12 cellular contexts compared by ENCODE assay signal in the genomic region with DNA sequence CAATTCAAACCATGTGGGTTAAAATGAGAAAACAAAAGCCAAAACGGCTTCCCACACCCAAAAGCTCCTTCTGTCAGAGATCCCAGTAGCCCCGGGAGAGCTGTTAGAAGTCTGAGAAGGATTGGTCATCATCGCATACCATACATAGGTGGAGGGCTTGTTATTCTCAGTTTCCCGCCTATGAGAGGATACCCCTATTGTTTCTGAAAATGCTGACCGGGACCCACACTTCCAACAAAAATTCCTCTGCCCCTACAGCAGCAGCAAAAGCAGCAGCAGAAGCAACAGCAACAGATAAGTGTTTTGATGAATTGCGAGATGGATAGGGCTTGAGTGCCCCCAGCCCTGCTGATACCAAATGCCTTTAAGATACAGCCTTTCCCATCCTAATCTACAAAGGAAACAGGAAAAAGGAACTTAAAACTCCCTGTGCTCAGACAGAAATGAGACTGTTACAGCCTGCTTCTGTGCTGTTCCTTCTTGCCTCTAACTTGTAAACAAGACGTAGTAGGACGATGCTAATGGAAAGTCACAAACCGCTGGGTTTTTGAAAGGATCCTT. TPM values are rescaled to one million over a fixed set of nuclear protein-coding genes. Genes with fewer than 3 reads are reported as not detected.
DNase-seq lines count a peak whose midpoint lies in the region; ATAC-seq and TF ChIP-seq lines count a peak whose summit lies in the region.
"Had no signal": no experiment of that assay in that cellular context is flagged by ENCODE, and none has a peak within 500 bp of the region (broad histone marks: within the 10 kb centered on the region; RNA-seq: fewer than 3 reads in every experiment).

A gene (plus strand): TSS at position 245 of the 561 bp plus-strand sequence. CDS start 366 bp downstream, outside the sequence.

- no peak within 1 kb of the TSS for H4K8ac ChIP-seq in neuronal stem cell (ENCODE audit: low read depth, low read length)

- no peak within 1 kb of the TSS for H3K18ac ChIP-seq in neuronal stem cell (ENCODE audit: low read length)

- no peak within 1 kb of the TSS for H3K4ac ChIP-seq in neuronal stem cell (ENCODE audit: low read length)

- ATAC-seq in heart left ventricle: peak; percentile 39 to 68 (median 57)
- ATAC-seq in stimulated activated naive B cell treated with anti-CD40 and anti-IgM and Interleukin-4, amounts not matched to agents 10 μg/mL and 1 μg/mL and 100 μg/mL, for 72 hours (replicated peaks): no peak
- ATAC-seq: activated T-cell treated with anti-CD3 and anti-CD28 coated beads, Interleukin-2, amount 50 U/mL, for 4 hours; naive thymus-derived CD8-positive, alpha-beta T cell had no signal

- peak within 1 kb of the TSS; percentile 54 for H3K4me2 ChIP-seq in neuronal stem cell (ENCODE audit: insufficient read depth, low read length, poor library complexity, severe bottlenecking)
- H3K4me2 ChIP-seq: SK-N-SH had no signal

- H3K27ac ChIP-seq in AG04450 (ENCODE audit: low read depth, low read length): peak within 1 kb of the TSS; percentile 25
- H3K27ac ChIP-seq in adrenal gland: peak within 1 kb of the TSS in 2 of 5 donors; percentile 5 to 15
- H3K27ac ChIP-seq in heart left ventricle: peak within 1 kb of the TSS; percentile 19 to 88 (median 73)
- H3K27ac ChIP-seq in neuronal stem cell (replicated peaks; ENCODE audit: low read length): peak within 1 kb of the TSS; percentile 75

- H3K9me3 Mint-ChIP-seq in stimulated activated naive B cell treated with anti-CD40 and anti-IgM and Interleukin-4, amounts not matched to agents 10 μg/mL and 1 μg/mL and 100 μg/mL, for 72 hours: peaks cover 0 to 2% of the 10 kb centered on the region in 2 donors
- H3K9me3 Mint-ChIP-seq: activated T-cell treated with anti-CD3 and anti-CD28 coated beads, Interleukin-2, amount 50 U/mL, for 4 hours had no signal

- no peak within 1 kb of the TSS for H2BK12ac ChIP-seq in neuronal stem cell (ENCODE audit: low read length)

- no peak within 1 kb of the TSS for H2BK120ac ChIP-seq in neuronal stem cell (ENCODE audit: low read depth, low read length)

- H4K91ac ChIP-seq in neuronal stem cell (ENCODE audit: low read depth, low read length, poor library complexity): no peak within 1 kb of the TSS

- no peak within 1 kb of the TSS for H2BK5ac ChIP-seq in neuronal stem cell (ENCODE audit: low read length)

- no peak within 1 kb of the TSS for H3K14ac ChIP-seq in neuronal stem cell (ENCODE audit: low read length)

- no peaks in the 10 kb centered on the region for H3K79me1 ChIP-seq in neuronal stem cell (ENCODE audit: low read depth, low read length)

- H3K4me3 ChIP-seq in AG04450 (ENCODE audit: low read depth, low read length): peak within 1 kb of the TSS; percentile 57
- peak within 1 kb of the TSS in 1 of 4 donors; percentile 36 for H3K4me3 ChIP-seq in adrenal gland
- H3K4me3 ChIP-seq in heart left ventricle: peak within 1 kb of the TSS; percentile 1 to 64 (median 52)
- peak within 1 kb of the TSS in 1 of 2 donors; percentile 79 for H3K4me3 ChIP-seq in neuronal stem cell (ENCODE audit: low read length in 2 of 2)

- H2AK5ac ChIP-seq in neuronal stem cell (ENCODE audit: low read depth, low read length): no peak within 1 kb of the TSS

- H3K23ac ChIP-seq in neuronal stem cell (ENCODE audit: low read depth, low read length, poor library complexity): no peak within 1 kb of the TSS

- H3K4me1 Mint-ChIP-seq in stimulated activated naive B cell treated with anti-CD40 and anti-IgM and Interleukin-4, amounts not matched to agents 10 μg/mL and 1 μg/mL and 100 μg/mL, for 72 hours: no peaks in the 10 kb centered on the region
- H3K4me1 Mint-ChIP-seq: naive thymus-derived CD8-positive, alpha-beta T cell had no signal

- no peak for TF ChIP-seq CTCF in AG04450 (IDR thresholded peaks at IDR 0.05; ENCODE audit: low read depth, low read length)
- no peak for TF ChIP-seq CTCF in adrenal gland (IDR thresholded peaks at IDR 0.05)
- no peak for TF ChIP-seq CTCF in heart left ventricle (IDR thresholded peaks at IDR 0.05)

- no peaks in the 10 kb centered on the region for H3K36me3 Mint-ChIP-seq in stimulated activated naive B cell treated with anti-CD40 and anti-IgM and Interleukin-4, amounts not matched to agents 10 μg/mL and 1 μg/mL and 100 μg/mL, for 72 hours
- H3K36me3 Mint-ChIP-seq: naive thymus-derived CD8-positive, alpha-beta T cell had no signal

- no peaks in the 10 kb centered on the region for H3K36me3 ChIP-seq in adrenal gland (replicated peaks in 1 of 2)
- H3K36me3 ChIP-seq in heart left ventricle: no peaks in the 10 kb centered on the region
- H3K36me3 ChIP-seq in neuronal stem cell (replicated peaks in 1 of 2; ENCODE audit: control insufficient read depth in 2 of 2, insufficient read depth in 2 of 2, low read length in 2 of 2): no peaks in the 10 kb centered on the region

- POLR2A ChIA-PET in AG04450 (lab: Yijun Ruan, JAX): interaction anchor here (2.2 kb wide), 1 partner anchor 16 kb away, joined by 8 read pairs; no protein-coding TSS in a partner anchor

- TF ChIP-seq POLR2A in adrenal gland (IDR thresholded peaks at IDR 0.05) (peak in 1 of 2 donors; percentile 28), heart left ventricle (IDR thresholded peaks at IDR 0.05) (peak in 1 of 2 donors; percentile 46)

- H3K9me3 ChIP-seq in AG04450 (ENCODE audit: control insufficient read depth, insufficient read depth, low read length): no peaks in the 10 kb centered on the region
- no peaks in the 10 kb centered on the region for H3K9me3 ChIP-seq in adrenal gland (replicated peaks in 1 of 3)
- no peaks in the 10 kb centered on the region for H3K9me3 ChIP-seq in heart left ventricle
- H3K9me3 ChIP-seq in neuronal stem cell (replicated peaks in 1 of 2; ENCODE audit: control insufficient read depth in 2 of 2, insufficient read depth in 1 of 2, low read depth in 1 of 2, low read length in 2 of 2): no peaks in the 10 kb centered on the region
- H3K9me3 ChIP-seq: SK-N-SH had no signal

- CTCF ChIA-PET in AG04450 (lab: Charles Lee): interaction anchor here (0.7 kb wide), 1 partner anchor 15 kb away, joined by 4 read pairs; no protein-coding TSS in a partner anchor

- no peaks in the 10 kb centered on the region for H3K27me3 Mint-ChIP-seq in stimulated activated naive B cell treated with anti-CD40 and anti-IgM and Interleukin-4, amounts not matched to agents 10 μg/mL and 1 μg/mL and 100 μg/mL, for 72 hours

- no peaks in the 10 kb centered on the region for H3K27me3 ChIP-seq in AG04450 (ENCODE audit: control insufficient read depth, insufficient read depth, low read length)
- no peaks in the 10 kb centered on the region for H3K27me3 ChIP-seq in adrenal gland
- no peaks in the 10 kb centered on the region for H3K27me3 ChIP-seq in heart left ventricle
- H3K27me3 ChIP-seq in neuronal stem cell (ENCODE audit: control insufficient read depth in 3 of 3, insufficient read depth in 3 of 3, low read depth in 1 of 3, low read length in 3 of 3): no peaks in the 10 kb centered on the region

- WGBS in adrenal gland, 4 donors: 17 to 25% (median 21%) methylated on average over 9 of the region's 9 CpGs
- WGBS in heart left ventricle, 4 donors: 13 to 27% (median 18%) methylated on average over 9 of the region's 9 CpGs
- no CpG with 5 or more reads among the region's 9 CpGs for WGBS in neuronal stem cell (ENCODE audit: extremely low coverage in 2 of 2, insufficient read length in 2 of 2, insufficient replicate concordance in 1 of 2), 2 donors

- no peak within 1 kb of the TSS for H2BK15ac ChIP-seq in neuronal stem cell (ENCODE audit: low read length)

- no peak for DNase-seq in AG04450 (ENCODE audit: low read depth, low spot score)
- no peak for DNase-seq in adrenal gland
- peak in 1 of 5 donors; percentile 19 for DNase-seq in heart left ventricle
- peak; percentile 33 for DNase-seq in neuronal stem cell (ENCODE audit: low spot score)
- no peak for DNase-seq in stimulated activated naive B cell treated with anti-CD40 and anti-IgM and Interleukin-4, amounts not matched to agents 10 μg/mL and 1 μg/mL and 100 μg/mL, for 72 hours
- DNase-seq in stimulated activated naive CD4-positive, alpha-beta T cell treated with Interleukin-2 at 50 U/mL for 16 hours (lab: John Stamatoyannopoulos, UW): no peak
- no peak for DNase-seq in hypothalamus (lab: John Stamatoyannopoulos, UW)
- DNase-seq in effector CD4-positive, alpha-beta T cell: no peak
- DNase-seq: activated T-cell treated with anti-CD3 and anti-CD28 coated beads, Interleukin-2, amount 50 U/mL, for 4 hours; naive thymus-derived CD8-positive, alpha-beta T cell; NCI-H187 treated with DMSO at 0.1 percent for 48 hours; SK-N-SH had no signal

- H3K4me1 ChIP-seq in adrenal gland (replicated peaks in 1 of 2) (peaks cover 0 to 5% of the 10 kb centered on the region in 2 donors), heart left ventricle (peaks cover 0 to 21% (median 0%) of the 10 kb centered on the region in 12 donors), neuronal stem cell (ENCODE audit: control insufficient read depth in 2 of 2, insufficient read depth in 1 of 2, low read depth in 1 of 2, low read length in 2 of 2) (peaks cover 0 to 5% of the 10 kb centered on the region in 2 donors)

- H3K4me3 Mint-ChIP-seq in stimulated activated naive B cell treated with anti-CD40 and anti-IgM and Interleukin-4, amounts not matched to agents 10 μg/mL and 1 μg/mL and 100 μg/mL, for 72 hours: no peak within 1 kb of the TSS
- H3K4me3 Mint-ChIP-seq: activated T-cell treated with anti-CD3 and anti-CD28 coated beads, Interleukin-2, amount 50 U/mL, for 4 hours; naive thymus-derived CD8-positive, alpha-beta T cell had no signal

- peak within 1 kb of the TSS; percentile 58 for H2AFZ ChIP-seq in neuronal stem cell (ENCODE audit: low read length)

- intact Hi-C loops in adrenal gland (cut with DNase I): no loop called here
- intact Hi-C loops in heart left ventricle (cut with DNase I): loop anchor here in 1 of 10 donors (5.0 kb wide), 1 partner anchor 78 kb away; no protein-coding TSS in a partner anchor

- no peak within 1 kb of the TSS for H3K27ac Mint-ChIP-seq in stimulated activated naive B cell treated with anti-CD40 and anti-IgM and Interleukin-4, amounts not matched to agents 10 μg/mL and 1 μg/mL and 100 μg/mL, for 72 hours
- H3K27ac Mint-ChIP-seq: naive thymus-derived CD8-positive, alpha-beta T cell had no signal

- H3K9ac ChIP-seq in neuronal stem cell (ENCODE audit: low read depth, low read length, poor library complexity): no peak within 1 kb of the TSS
- H3K9ac ChIP-seq: SK-N-SH had no signal

RNA-seq across cellular contexts. Expression of the gene that starts here (rescaled TPM):
- polyA plus RNA-seq in AG04450 (2011; rRNA removed) (34.6 and 35.2 TPM in 2 replicates), adrenal gland (10 to 100 TPM in 1 of 3 donors, 1 to 10 TPM in 2; 2.7 to 14.5 (median 3.3) TPM), heart left ventricle (10 to 100 TPM in 1 of 2 donors, 1 to 10 TPM in 1; 6.4 to 17.7 TPM)
- 36.9 and 41.7 TPM in 2 replicates for polyA minus RNA-seq in AG04450 (2011; rRNA and poly(A)+ RNA removed)
- total RNA-seq in adrenal gland (10 to 100 TPM; 13.2 to 27.9 (median 21.3) TPM), heart left ventricle (10 to 100 TPM; 11.9 to 36.5 (median 19.2) TPM)
- 15.0 TPM for polyA plus RNA-seq in neuronal stem cell (2013, experiment 1 of 2)
- 14.4 TPM for polyA plus RNA-seq in neuronal stem cell (2013, experiment 2 of 2)
- total RNA-seq: naive thymus-derived CD8-positive, alpha-beta T cell had no signal
- polyA plus RNA-seq: naive thymus-derived CD8-positive, alpha-beta T cell had no signal

Comparison
In these comparisons a context has a peak if more than half of its experiments do, and no peak if none do; other contexts are left out.
1. ATAC-seq: peak in heart left ventricle (4 of 4); none in stimulated activated naive B cell treated with anti-CD40 and anti-IgM and Interleukin-4, amounts not matched to agents 10 μg/mL and 1 μg/mL and 100 μg/mL, for 72 hours (0 of 2).